Comparison of ENCODE assay signal across 26 cellular contexts in the genomic region with DNA sequence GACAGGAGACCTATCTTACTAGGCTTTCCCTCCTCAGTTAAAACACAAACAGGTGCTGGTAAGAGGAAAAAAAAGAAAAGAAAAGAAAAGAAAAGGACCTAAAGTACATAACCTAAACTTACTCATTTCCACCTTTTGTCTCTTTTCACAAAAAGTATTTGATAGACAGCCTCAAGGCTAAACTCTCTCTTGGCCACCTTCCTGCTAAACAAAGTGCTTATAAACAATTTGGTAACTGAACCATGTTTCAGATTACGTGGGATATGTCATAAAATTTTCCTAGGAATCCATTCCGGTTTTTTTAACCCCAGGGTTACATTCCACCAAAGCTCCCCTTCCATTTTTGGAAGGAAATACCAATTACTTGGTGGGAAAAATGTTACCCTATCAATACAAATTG.
"Had no signal": no experiment of that assay in that cellular context is flagged by ENCODE, and none has a peak within 500 bp of the region (broad histone marks: within the 10 kb centered on the region; RNA-seq: fewer than 3 reads in every experiment).

No MANE protein-coding gene starts in this region.

- H3K4me1 ChIP-seq: parathyroid adenoma, right atrium auricular region had no signal

- H3K27me3 Mint-ChIP-seq: memory B cell; natural killer cell treated with Interleukin-12 subunit alpha and Interleukin-12 subunit beta and Interleukin-15 and Interleukin-18, amount 100 ng/mL, for 72 hours; stimulated activated memory B cell treated with anti-CD40 and anti-IgM and Interleukin-4, amounts not matched to agents 10 μg/mL and 1 μg/mL and 100 μg/mL, for 72 hours; stimulated activated naive CD8-positive, alpha-beta T cell treated with anti-CD3 and anti-CD28 coated beads, Interleukin-15, Interleukin-2, amounts not matched to agents 100 ng/mL and 50 ng/mL, for 24 hours had no signal

- DNase-seq: cerebellar nuclear complex; cortex of kidney; effector CD8-positive, alpha-beta T cell; endodermal cell; erythroblast; esophagus squamous epithelium; hypothalamus; immature natural killer cell; islet precursor cell; kidney glomerular epithelial cell; left ventricle myocardium superior; lower lobe of right lung; stimulated activated CD4-positive, alpha-beta T cell treated with anti-CD3 and anti-CD28 coated beads, Interleukin-4, amount 100 ng/mL, for 4 hours; upper lobe of left lung had no signal

- H3K4me3 ChIP-seq: esophagus squamous epithelium, lower lobe of right lung, right atrium auricular region, smooth muscle cell, thoracic aorta, tibial nerve, upper lobe of left lung had no signal

- H3K4me3 Mint-ChIP-seq: endodermal cell; immature natural killer cell; memory B cell; natural killer cell treated with Interleukin-12 subunit alpha and Interleukin-12 subunit beta and Interleukin-15 and Interleukin-18, amount 100 ng/mL, for 72 hours; neural crest cell; stimulated activated memory B cell treated with anti-CD40 and anti-IgM and Interleukin-4, amounts not matched to agents 10 μg/mL and 1 μg/mL and 100 μg/mL, for 72 hours; stimulated activated naive CD8-positive, alpha-beta T cell treated with anti-CD3 and anti-CD28 coated beads, Interleukin-15, Interleukin-2, amounts not matched to agents 100 ng/mL and 50 ng/mL, for 24 hours had no signal

- H3K9me3 ChIP-seq: esophagus squamous epithelium, lower lobe of right lung, right atrium auricular region, thoracic aorta, upper lobe of left lung had no signal

- H3K36me3 ChIP-seq: esophagus squamous epithelium, lower lobe of right lung, right atrium auricular region, thoracic aorta, tibial nerve, upper lobe of left lung had no signal

- H3K27me3 ChIP-seq: esophagus squamous epithelium, right atrium auricular region, tibial nerve, upper lobe of left lung had no signal

- H3K27ac Mint-ChIP-seq: endodermal cell; immature natural killer cell; natural killer cell treated with Interleukin-12 subunit alpha and Interleukin-12 subunit beta and Interleukin-15 and Interleukin-18, amount 100 ng/mL, for 72 hours; progenitor cell of endocrine pancreas; stimulated activated naive CD8-positive, alpha-beta T cell treated with anti-CD3 and anti-CD28 coated beads, Interleukin-15, Interleukin-2, amounts not matched to agents 100 ng/mL and 50 ng/mL, for 24 hours had no signal

- H3K9me3 Mint-ChIP-seq: endodermal cell; immature natural killer cell; natural killer cell treated with Interleukin-12 subunit alpha and Interleukin-12 subunit beta and Interleukin-15 and Interleukin-18, amount 100 ng/mL, for 72 hours; neural crest cell; stimulated activated naive CD8-positive, alpha-beta T cell treated with anti-CD3 and anti-CD28 coated beads, Interleukin-15, Interleukin-2, amounts not matched to agents 100 ng/mL and 50 ng/mL, for 24 hours had no signal

- H3K4me1 Mint-ChIP-seq: immature natural killer cell, neural crest cell had no signal

- H3K36me3 Mint-ChIP-seq: immature natural killer cell; natural killer cell treated with Interleukin-12 subunit alpha and Interleukin-12 subunit beta and Interleukin-15 and Interleukin-18, amount 100 ng/mL, for 72 hours had no signal

- H3K27ac ChIP-seq: esophagus squamous epithelium, lower lobe of right lung, parathyroid adenoma, thoracic aorta had no signal

- ATAC-seq: left ventricle myocardium superior; lower lobe of right lung; natural killer cell treated with Interleukin-12 subunit alpha and Interleukin-12 subunit beta and Interleukin-15 and Interleukin-18, amount 100 ng/mL, for 72 hours; sciatic nerve; stimulated activated memory B cell treated with anti-CD40 and anti-IgM and Interleukin-4, amounts not matched to agents 10 μg/mL and 1 μg/mL and 100 μg/mL, for 72 hours had no signal
